8 cellular contexts compared by ENCODE assay signal in the genomic region with DNA sequence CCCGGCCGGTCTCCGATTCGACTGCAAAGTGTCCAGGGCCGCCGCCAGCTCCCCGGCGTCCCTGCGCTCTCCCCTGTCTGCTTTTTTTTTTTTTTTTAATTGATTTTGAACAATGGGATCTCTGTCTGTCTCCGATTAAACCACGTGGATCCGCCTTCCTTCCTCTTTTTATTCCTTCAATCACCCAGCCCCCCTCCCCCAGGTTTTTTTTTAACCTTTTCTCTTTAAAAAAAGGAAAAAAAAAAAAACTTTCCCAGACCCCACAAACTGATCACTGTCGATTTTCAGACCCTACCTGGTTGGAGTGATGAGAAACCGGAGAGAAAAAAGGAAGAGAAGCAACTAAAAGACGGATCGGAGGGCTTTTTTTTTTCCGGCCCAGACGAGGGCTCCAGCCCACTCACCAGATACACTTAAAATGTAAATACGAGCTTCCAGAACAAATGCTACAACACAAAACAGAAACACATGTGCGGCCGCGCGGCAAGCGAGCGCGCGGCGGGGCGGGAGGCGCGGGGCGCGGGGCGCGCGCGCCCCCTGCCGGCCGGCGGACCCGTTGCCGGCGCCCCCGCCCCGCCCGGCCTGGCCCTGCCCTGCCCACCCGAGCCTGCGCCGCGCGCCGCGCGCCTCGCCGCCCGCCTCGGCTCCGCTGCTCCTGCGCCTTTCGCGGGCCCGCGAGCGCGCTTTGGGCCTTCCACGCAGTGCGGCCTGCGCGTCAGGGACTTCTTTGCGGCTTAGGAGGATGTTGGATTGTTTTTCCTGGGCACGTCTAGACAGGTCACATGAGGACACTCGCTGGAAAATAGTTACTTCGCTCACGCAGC. TPM values are rescaled to one million over a fixed set of nuclear protein-coding genes. Genes with fewer than 3 reads are reported as not detected.
A peak's percentile ranks its signal among the peaks of the same experiment; 100 is the strongest.
DNase-seq lines count a peak whose midpoint lies in the region; ATAC-seq and TF ChIP-seq lines count a peak whose summit lies in the region.

A gene (minus strand): TSS at position 428 of the 824 bp plus-strand sequence. CDS start 1,163 bp downstream, outside the sequence.

- H3K27me3 ChIP-seq in colonic mucosa = no peaks in the 10 kb centered on the region

- no peaks in the 10 kb centered on the region for H3K9me3 ChIP-seq in colonic mucosa

- peak; percentile 91 for DNase-seq in GM13976 (ENCODE audit: low spot score)
- peak; percentile 81 for DNase-seq in NCI-H345 (lab: John Stamatoyannopoulos, UW)
- DNase-seq in activated CD4-positive, alpha-beta T cell treated with anti-CD3 and anti-CD28 coated beads for 24 hours (ENCODE audit: low read depth in 2 of 2) = peak; percentile 43 to 53
- DNase-seq in colonic mucosa = peak; percentile 54
- peak; percentile 60 to 70 for DNase-seq in left colon
- DNase-seq in stimulated activated CD4-positive, alpha-beta T cell treated with anti-CD3 and anti-CD28 coated beads, Interleukin-1b, Interleukin-23, amount 100 ng/mL, for 4 hours (ENCODE audit: low read depth in 2 of 2) = peak; percentile 63 to 68

- H3K4me1 ChIP-seq in colonic mucosa = peaks cover 17% of the 10 kb centered on the region

- peak within 1 kb of the TSS; percentile 82 for H3K4me3 ChIP-seq in colonic mucosa

- TF ChIP-seq CTCF in GM13976 (IDR thresholded peaks at IDR 0.05; ENCODE audit: borderline replicate concordance, control extremely low read depth, extremely low read depth, insufficient read depth, missing control alignments) (peak; percentile 13), colonic mucosa (IDR thresholded peaks at IDR 0.05) (no peak)

- in situ Hi-C loops in GM13976 (cut with MboI; ENCODE audit: low sequenced_read_pairs, unreplicated experiment) = no loop called here

- ATAC-seq in HG03064 (IDR thresholded peaks at IDR 0.05; ENCODE audit: low read depth, unreplicated experiment) = peak; percentile 42
- peak; percentile 56 for ATAC-seq in left colon
- no peak for ATAC-seq in HG03159 (IDR thresholded peaks at IDR 0.05; ENCODE audit: unreplicated experiment)

- peak within 1 kb of the TSS; percentile 87 for H3K27ac ChIP-seq in colonic mucosa

- intact Hi-C loops in colonic mucosa (cut with DNase I) (no loop called here), left colon (cut with DNase I, micrococcal nuclease) (no loop called here)

- no peaks in the 10 kb centered on the region for H3K36me3 ChIP-seq in colonic mucosa

- peak within 1 kb of the TSS; percentile 90 for H3K9ac ChIP-seq in colonic mucosa (ENCODE audit: low read depth in 2 of 2, low read length in 2 of 2)

RNA-seq across cellular contexts. Expression of the gene that starts here (rescaled TPM):
- total RNA-seq in colonic mucosa = 100 to 1,000 TPM in 1 of 2 donors, 10 to 100 TPM in 1; 69.3 to 121 TPM
- 10 to 100 TPM; 48.8 to 64.1 TPM for total RNA-seq in left colon
